In the genomic region with DNA sequence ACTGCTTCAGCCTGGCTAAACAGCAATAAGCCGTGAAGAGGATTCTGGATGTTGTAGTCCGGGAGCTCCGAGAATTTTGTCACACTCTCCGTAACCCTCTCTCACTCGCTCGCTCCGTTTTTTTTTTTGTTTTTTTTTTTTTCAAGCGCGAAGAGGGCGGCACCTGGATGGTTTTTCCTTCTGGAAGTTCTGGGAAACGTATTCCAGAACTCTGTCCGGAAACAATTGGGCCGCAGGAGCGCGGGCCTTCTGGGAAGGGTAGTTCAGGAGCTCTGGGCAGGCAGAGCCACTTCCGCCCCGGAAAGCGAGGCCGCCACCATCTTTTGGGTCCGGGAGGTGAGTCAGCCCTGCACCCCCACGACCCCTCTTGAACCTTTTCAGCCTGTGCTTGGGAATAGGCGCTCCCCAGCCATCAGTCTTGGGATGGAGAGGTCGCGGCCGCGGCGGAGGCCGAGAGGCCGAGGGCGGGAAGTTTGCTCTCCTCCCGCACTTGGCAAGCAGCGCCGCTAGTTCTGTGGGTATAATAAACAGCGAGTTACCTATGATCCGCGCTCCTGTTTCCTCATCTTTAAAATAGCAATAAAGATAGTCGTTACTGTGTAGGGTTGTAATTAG, we compare ENCODE assay signal across 8 cellular contexts. TPM values are rescaled to one million over a fixed set of nuclear protein-coding genes. Genes with fewer than 3 reads are reported as not detected.
A peak's percentile ranks its signal among the peaks of the same experiment; 100 is the strongest.
DNase-seq lines count a peak whose midpoint lies in the region; ATAC-seq and TF ChIP-seq lines count a peak whose summit lies in the region.

TSS of gene ZNF227 (plus strand) at position 283 of the 615 bp plus-strand sequence. CDS start 5,261 bp downstream, outside the sequence.

- H3K27ac ChIP-seq in CD4-positive, alpha-beta memory T cell (ENCODE audit: low read depth, low read length), result peak within 1 kb of the TSS; percentile 78
- peak within 1 kb of the TSS; percentile 73; the same call in 1 of the 2 replicates for H3K27ac ChIP-seq in HUES64 (ENCODE audit: low read depth, low read length)
- H3K27ac ChIP-seq in OCI-LY3 (ENCODE audit: low read length), result peak within 1 kb of the TSS; percentile 54

- WGBS in HUES64, result under 1% methylated on average over 32 of the region's 37 CpGs

- intact Hi-C loops in CD4-positive, alpha-beta memory T cell (cut with micrococcal nuclease), result loop anchor here (1.0 to 2.0 kb wide), 6 partner anchors 47 to 288 kb away; partner anchors contain the start of genes ZNF180, ZNF225, ZNF226 and ZNF230

- H3K4me3 Mint-ChIP-seq in CD4-positive, alpha-beta memory T cell, result peak within 1 kb of the TSS; percentile 96 to 99 (median 98)

- TF ChIP-seq CTCF in OCI-LY3 (IDR thresholded peaks at IDR 0.05; ENCODE audit: low read depth, low read length), result no peak

- DNase-seq in CD4-positive, alpha-beta memory T cell, result peak; percentile 73 to 86 (median 79)
- DNase-seq in activated T-cell treated with anti-CD3 and anti-CD28 coated beads for 48 hours (ENCODE audit: low read depth), result peak; percentile 67
- peak; percentile 50 for DNase-seq in epidermal melanocyte (ENCODE audit: insufficient read length, low spot score)
- peak; percentile 93 for DNase-seq in midbrain (lab: John Stamatoyannopoulos, UW)
- peak; percentile 72 to 75 for DNase-seq in stimulated activated CD8-positive, alpha-beta memory T cell treated with anti-CD3 and anti-CD28 coated beads, Interleukin-15, amount 100 ng/mL, for 48 hours (ENCODE audit: low read depth in 2 of 2)

- H3K4me1 ChIP-seq in CD4-positive, alpha-beta memory T cell (ENCODE audit: insufficient read depth, low read length), result peaks cover 17% of the 10 kb centered on the region
- H3K4me1 ChIP-seq in HUES64 (ENCODE audit: insufficient read depth, low read length) (peaks cover 9% of the 10 kb centered on the region), OCI-LY3 (ENCODE audit: low read length) (peaks cover 10% of the 10 kb centered on the region; the same call in 1 of the 2 replicates)

- CTCF ChIA-PET in CD4-positive, alpha-beta memory T cell (lab: Charles Lee; ENCODE audit: partially characterized antibody), result interaction anchor here (0.6 to 1.6 kb wide), 5 partner anchors 47 to 442 kb away, joined by 3 to 4 read pairs (median 3); partner anchors contain the start of gene ZNF226

- H4K20me1 ChIP-seq in OCI-LY3 (ENCODE audit: insufficient read depth, low read length), result no peaks in the 10 kb centered on the region

- peak; percentile 94 for ATAC-seq in GM19452 (IDR thresholded peaks at IDR 0.05; ENCODE audit: unreplicated experiment)

- POLR2A ChIA-PET in CD4-positive, alpha-beta memory T cell (lab: Charles Lee; ENCODE audit: partially characterized antibody), result interaction anchor here (0.6 to 2.1 kb wide), 10 partner anchors 20 to 1255 kb away, joined by 3 to 17 read pairs (median 5); partner anchors contain the start of genes FOSB, ZNF180, ZNF223 and ZNF226

- H3K4me3 ChIP-seq in CD4-positive, alpha-beta memory T cell (ENCODE audit: low read length in 2 of 2), result peak within 1 kb of the TSS; percentile 52 to 93
- peak within 1 kb of the TSS; percentile 94 for H3K4me3 ChIP-seq in HUES64 (ENCODE audit: low read length)
- peak within 1 kb of the TSS; percentile 97 for H3K4me3 ChIP-seq in OCI-LY3 (ENCODE audit: low read length)

- peaks cover 25 to 39% of the 10 kb centered on the region in 2 donors for H3K36me3 Mint-ChIP-seq in CD4-positive, alpha-beta memory T cell

- H3K27me3 ChIP-seq in CD4-positive, alpha-beta memory T cell (ENCODE audit: insufficient read depth, low read length), result no peaks in the 10 kb centered on the region
- H3K27me3 ChIP-seq in HUES64 (ENCODE audit: insufficient read depth, low read length) (no peaks in the 10 kb centered on the region), OCI-LY3 (ENCODE audit: low read depth, low read length) (no peaks in the 10 kb centered on the region)

- H3K27ac Mint-ChIP-seq in CD4-positive, alpha-beta memory T cell, result peak within 1 kb of the TSS; percentile 85 to 99 (median 97)

- peaks cover 0 to 19% (median 2%) of the 10 kb centered on the region in 8 donors for H3K9me3 Mint-ChIP-seq in CD4-positive, alpha-beta memory T cell

- no peaks in the 10 kb centered on the region for H3K9me3 ChIP-seq in CD4-positive, alpha-beta memory T cell (ENCODE audit: control insufficient read depth in 1 of 2, low read length in 2 of 2)
- H3K9me3 ChIP-seq in HUES64 (ENCODE audit: insufficient read depth, low read depth, low read length) (no peaks in the 10 kb centered on the region), OCI-LY3 (ENCODE audit: insufficient read depth, low read length) (peaks cover 26% of the 10 kb centered on the region; the same call in 1 of the 2 replicates)

- peaks cover 4% of the 10 kb centered on the region for H3K36me3 ChIP-seq in CD4-positive, alpha-beta memory T cell (ENCODE audit: insufficient read depth, low read length)
- peaks cover 26% of the 10 kb centered on the region for H3K36me3 ChIP-seq in HUES64 (ENCODE audit: insufficient read depth, low read length)
- peaks cover 35% of the 10 kb centered on the region for H3K36me3 ChIP-seq in OCI-LY3 (replicated peaks; ENCODE audit: low read depth, low read length)

- peak within 1 kb of the TSS; percentile 98 for H2AFZ ChIP-seq in OCI-LY3 (ENCODE audit: low read depth, low read length)

- H3K79me2 ChIP-seq in OCI-LY3 (ENCODE audit: low read length), result peaks cover 30% of the 10 kb centered on the region

- peak within 1 kb of the TSS; percentile 96 for H3K4me2 ChIP-seq in OCI-LY3 (ENCODE audit: low read length)

- H3K27me3 Mint-ChIP-seq in CD4-positive, alpha-beta memory T cell, result no peaks in the 10 kb centered on the region

- H3K9ac ChIP-seq in HUES64 (ENCODE audit: low read depth, low read length), result peak within 1 kb of the TSS; percentile 85
- peak within 1 kb of the TSS; percentile 95 for H3K9ac ChIP-seq in OCI-LY3 (ENCODE audit: low read length)

- H3K4me1 Mint-ChIP-seq in CD4-positive, alpha-beta memory T cell, result peaks cover 20 to 34% (median 23%) of the 10 kb centered on the region in 4 donors

RNA-seq across cellular contexts. Expression of gene ZNF227, which starts in this region (rescaled TPM):
- total RNA-seq in CD4-positive, alpha-beta memory T cell, result 10 to 100 TPM; 51.6 to 54.4 TPM
- 10 to 100 TPM in 1 of 2 donors, 1 to 10 TPM in 1; 8.9 to 20.1 TPM for polyA plus RNA-seq in CD4-positive, alpha-beta memory T cell
- polyA plus RNA-seq in HUES64 (2013, experiment 1 of 2), result 11.0 TPM
- 10.3 TPM for polyA plus RNA-seq in HUES64 (2013, experiment 2 of 2)

Comparison
In these comparisons a context has a peak if more than half of its experiments do, and no peak if none do; other contexts are left out.
1. Peak in every context shown above with its lines: DNase-seq, ATAC-seq, H3K4me3 ChIP-seq and H3K27ac ChIP-seq.